In the genomic region with DNA sequence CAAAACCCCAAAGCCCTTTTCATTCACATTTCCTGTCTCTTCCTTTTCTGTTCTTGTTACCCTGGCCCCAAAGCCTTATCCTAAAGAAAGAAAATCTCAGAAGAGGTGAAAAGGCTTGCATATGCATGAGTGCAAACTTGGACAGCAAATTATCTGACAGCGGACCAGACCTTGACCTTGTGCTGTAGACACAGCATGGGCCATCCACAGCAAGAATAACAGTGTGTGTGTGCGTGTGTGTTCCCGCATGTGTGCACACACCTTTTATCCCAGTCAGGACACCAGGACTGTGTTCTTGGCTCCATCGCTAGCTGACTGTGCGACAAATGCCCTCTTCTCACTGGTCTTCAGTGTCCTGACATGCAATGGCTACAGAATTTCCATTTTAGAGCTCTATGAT, we compare ENCODE assay signal across 1 cellular context.
A peak's percentile ranks its signal among the peaks of the same experiment; 100 is the strongest.
TF ChIP-seq lines count a peak whose summit lies in the region.

No MANE protein-coding gene starts in this region.

TF ChIP-seq in HepG2, 621 proteins besides CTCF, POLR2A, EP300 and RAD21 (continued from another document and continues in another):
- TF ChIP-seq, protein P1, sequence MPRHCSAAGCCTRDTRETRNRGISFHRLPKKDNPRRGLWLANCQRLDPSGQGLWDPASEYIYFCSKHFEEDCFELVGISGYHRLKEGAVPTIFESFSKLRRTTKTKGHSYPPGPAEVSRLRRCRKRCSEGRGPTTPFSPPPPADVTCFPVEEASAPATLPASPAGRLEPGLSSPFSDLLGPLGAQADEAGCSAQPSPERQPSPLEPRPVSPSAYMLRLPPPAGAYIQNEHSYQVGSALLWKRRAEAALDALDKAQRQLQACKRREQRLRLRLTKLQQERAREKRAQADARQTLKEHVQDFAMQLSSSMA (CRISPR knock-in tag; IDR thresholded peaks at IDR 0.05), result no peak
- TF ChIP-seq, protein P2, sequence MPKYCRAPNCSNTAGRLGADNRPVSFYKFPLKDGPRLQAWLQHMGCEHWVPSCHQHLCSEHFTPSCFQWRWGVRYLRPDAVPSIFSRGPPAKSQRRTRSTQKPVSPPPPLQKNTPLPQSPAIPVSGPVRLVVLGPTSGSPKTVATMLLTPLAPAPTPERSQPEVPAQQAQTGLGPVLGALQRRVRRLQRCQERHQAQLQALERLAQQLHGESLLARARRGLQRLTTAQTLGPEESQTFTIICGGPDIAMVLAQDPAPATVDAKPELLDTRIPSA (CRISPR knock-in tag; IDR thresholded peaks at IDR 0.05; ENCODE audit: borderline replicate concordance), result no peak
- TF ChIP-seq SALL1 (CRISPR knock-in tag; IDR thresholded peaks at IDR 0.05) (0 out of 2 replicates have a peak, but pooled peaks have one; percentile 23), ZNF776 (CRISPR knock-in tag; IDR thresholded peaks at IDR 0.05) (no peak), ZNF20 (CRISPR knock-in tag; IDR thresholded peaks at IDR 0.05) (no peak), ZNF431 (CRISPR knock-in tag; IDR thresholded peaks at IDR 0.05; ENCODE audit: borderline replicate concordance, low read depth) (no peak), ZFP41 (CRISPR knock-in tag; IDR thresholded peaks at IDR 0.05; ENCODE audit: borderline replicate concordance) (no peak), ZSCAN20 (CRISPR knock-in tag; IDR thresholded peaks at IDR 0.05; ENCODE audit: borderline replicate concordance) (no peak), MXD4 (CRISPR knock-in tag; IDR thresholded peaks at IDR 0.05) (no peak), PRPF4 (IDR thresholded peaks at IDR 0.05; ENCODE audit: low read depth, low read length, poor library complexity, severe bottlenecking) (no peak), ZFP90 (CRISPR knock-in tag; IDR thresholded peaks at IDR 0.05; ENCODE audit: borderline replicate concordance) (no peak), ZNF260 (CRISPR knock-in tag; IDR thresholded peaks at IDR 0.05; ENCODE audit: borderline replicate concordance, low read depth) (no peak), HOXA3 (CRISPR knock-in tag; IDR thresholded peaks at IDR 0.05) (no peak), RELA (CRISPR knock-in tag; IDR thresholded peaks at IDR 0.05) (no peak), NCOR1 (IDR thresholded peaks at IDR 0.05; ENCODE audit: borderline replicate concordance, low read length) (peak; percentile 25; the same call in 1 of the 2 replicates), MYC (CRISPR knock-in tag; IDR thresholded peaks at IDR 0.05; ENCODE audit: borderline replicate concordance) (no peak), ZNF10 (CRISPR knock-in tag; IDR thresholded peaks at IDR 0.05; ENCODE audit: borderline replicate concordance, low read depth) (no peak), BCL6 (CRISPR knock-in tag; IDR thresholded peaks at IDR 0.05) (peak; percentile 38; the same call in 1 of the 2 replicates), ZNF747 (CRISPR knock-in tag; IDR thresholded peaks at IDR 0.05; ENCODE audit: borderline replicate concordance) (no peak), HNRNPL (IDR thresholded peaks at IDR 0.05; ENCODE audit: low read depth, low read length) (no peak), FOSL2 (CRISPR knock-in tag; IDR thresholded peaks at IDR 0.05) (no peak), IRX3 (CRISPR knock-in tag; IDR thresholded peaks at IDR 0.05; ENCODE audit: borderline replicate concordance, low read depth) (no peak), NR2F6 (IDR thresholded peaks at IDR 0.05) (no peak), NR2F6 (CRISPR knock-in tag; IDR thresholded peaks at IDR 0.05) (peak; percentile 35; the same call in 1 of the 2 replicates), PHF20 (CRISPR knock-in tag; IDR thresholded peaks at IDR 0.05) (no peak), ZFP62 (CRISPR knock-in tag; IDR thresholded peaks at IDR 0.05) (no peak), ZNF546 (CRISPR knock-in tag; conservative IDR thresholded peaks at IDR 0.05) (no peak), ZNF136 (CRISPR knock-in tag; IDR thresholded peaks at IDR 0.05; ENCODE audit: low read depth) (no peak), JARID2 (CRISPR knock-in tag; IDR thresholded peaks at IDR 0.05; ENCODE audit: insufficient replicate concordance) (no peak), ZMYM2 (CRISPR knock-in tag; IDR thresholded peaks at IDR 0.05) (no peak), ZNF615 (CRISPR knock-in tag; IDR thresholded peaks at IDR 0.05; ENCODE audit: borderline replicate concordance) (no peak), PCBP2 (optimal IDR thresholded peaks at IDR 0.05; ENCODE audit: low read depth, low read length, poor library complexity, severe bottlenecking) (no peak), SUZ12 (IDR thresholded peaks at IDR 0.05; ENCODE audit: low read depth, low read length) (no peak), HNRNPUL1 (IDR thresholded peaks at IDR 0.05; ENCODE audit: low read depth, low read length) (no peak), ZNF33B (CRISPR knock-in tag; IDR thresholded peaks at IDR 0.05) (no peak), SKI (IDR thresholded peaks at IDR 0.05; ENCODE audit: partially characterized antibody) (peak; percentile 76), HMG20B (CRISPR knock-in tag; conservative IDR thresholded peaks at IDR 0.05) (no peak)
- TF ChIP-seq, protein P3, sequence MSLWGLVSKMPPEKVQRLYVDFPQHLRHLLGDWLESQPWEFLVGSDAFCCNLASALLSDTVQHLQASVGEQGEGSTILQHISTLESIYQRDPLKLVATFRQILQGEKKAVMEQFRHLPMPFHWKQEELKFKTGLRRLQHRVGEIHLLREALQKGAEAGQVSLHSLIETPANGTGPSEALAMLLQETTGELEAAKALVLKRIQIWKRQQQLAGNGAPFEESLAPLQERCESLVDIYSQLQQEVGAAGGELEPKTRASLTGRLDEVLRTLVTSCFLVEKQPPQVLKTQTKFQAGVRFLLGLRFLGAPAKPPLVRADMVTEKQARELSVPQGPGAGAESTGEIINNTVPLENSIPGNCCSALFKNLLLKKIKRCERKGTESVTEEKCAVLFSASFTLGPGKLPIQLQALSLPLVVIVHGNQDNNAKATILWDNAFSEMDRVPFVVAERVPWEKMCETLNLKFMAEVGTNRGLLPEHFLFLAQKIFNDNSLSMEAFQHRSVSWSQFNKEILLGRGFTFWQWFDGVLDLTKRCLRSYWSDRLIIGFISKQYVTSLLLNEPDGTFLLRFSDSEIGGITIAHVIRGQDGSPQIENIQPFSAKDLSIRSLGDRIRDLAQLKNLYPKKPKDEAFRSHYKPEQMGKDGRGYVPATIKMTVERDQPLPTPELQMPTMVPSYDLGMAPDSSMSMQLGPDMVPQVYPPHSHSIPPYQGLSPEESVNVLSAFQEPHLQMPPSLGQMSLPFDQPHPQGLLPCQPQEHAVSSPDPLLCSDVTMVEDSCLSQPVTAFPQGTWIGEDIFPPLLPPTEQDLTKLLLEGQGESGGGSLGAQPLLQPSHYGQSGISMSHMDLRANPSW (CRISPR knock-in tag; IDR thresholded peaks at IDR 0.05; ENCODE audit: borderline replicate concordance), result no peak
- TF ChIP-seq, protein P4, sequence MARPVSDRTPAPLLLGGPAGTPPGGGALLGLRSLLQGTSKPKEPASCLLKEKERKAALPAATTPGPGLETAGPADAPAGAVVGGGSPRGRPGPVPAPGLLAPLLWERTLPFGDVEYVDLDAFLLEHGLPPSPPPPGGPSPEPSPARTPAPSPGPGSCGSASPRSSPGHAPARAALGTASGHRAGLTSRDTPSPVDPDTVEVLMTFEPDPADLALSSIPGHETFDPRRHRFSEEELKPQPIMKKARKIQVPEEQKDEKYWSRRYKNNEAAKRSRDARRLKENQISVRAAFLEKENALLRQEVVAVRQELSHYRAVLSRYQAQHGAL (CRISPR knock-in tag; IDR thresholded peaks at IDR 0.05; ENCODE audit: not compliant biosample characterization), result no peak
- TF ChIP-seq, protein P5, sequence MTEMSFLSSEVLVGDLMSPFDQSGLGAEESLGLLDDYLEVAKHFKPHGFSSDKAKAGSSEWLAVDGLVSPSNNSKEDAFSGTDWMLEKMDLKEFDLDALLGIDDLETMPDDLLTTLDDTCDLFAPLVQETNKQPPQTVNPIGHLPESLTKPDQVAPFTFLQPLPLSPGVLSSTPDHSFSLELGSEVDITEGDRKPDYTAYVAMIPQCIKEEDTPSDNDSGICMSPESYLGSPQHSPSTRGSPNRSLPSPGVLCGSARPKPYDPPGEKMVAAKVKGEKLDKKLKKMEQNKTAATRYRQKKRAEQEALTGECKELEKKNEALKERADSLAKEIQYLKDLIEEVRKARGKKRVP (CRISPR knock-in tag; IDR thresholded peaks at IDR 0.05), result no peak
- TF ChIP-seq, protein P6, sequence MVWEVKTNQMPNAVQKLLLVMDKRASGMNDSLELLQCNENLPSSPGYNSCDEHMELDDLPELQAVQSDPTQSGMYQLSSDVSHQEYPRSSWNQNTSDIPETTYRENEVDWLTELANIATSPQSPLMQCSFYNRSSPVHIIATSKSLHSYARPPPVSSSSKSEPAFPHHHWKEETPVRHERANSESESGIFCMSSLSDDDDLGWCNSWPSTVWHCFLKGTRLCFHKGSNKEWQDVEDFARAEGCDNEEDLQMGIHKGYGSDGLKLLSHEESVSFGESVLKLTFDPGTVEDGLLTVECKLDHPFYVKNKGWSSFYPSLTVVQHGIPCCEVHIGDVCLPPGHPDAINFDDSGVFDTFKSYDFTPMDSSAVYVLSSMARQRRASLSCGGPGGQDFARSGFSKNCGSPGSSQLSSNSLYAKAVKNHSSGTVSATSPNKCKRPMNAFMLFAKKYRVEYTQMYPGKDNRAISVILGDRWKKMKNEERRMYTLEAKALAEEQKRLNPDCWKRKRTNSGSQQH (CRISPR knock-in tag; IDR thresholded peaks at IDR 0.05; ENCODE audit: low read depth), result no peak
- TF ChIP-seq, protein P7, sequence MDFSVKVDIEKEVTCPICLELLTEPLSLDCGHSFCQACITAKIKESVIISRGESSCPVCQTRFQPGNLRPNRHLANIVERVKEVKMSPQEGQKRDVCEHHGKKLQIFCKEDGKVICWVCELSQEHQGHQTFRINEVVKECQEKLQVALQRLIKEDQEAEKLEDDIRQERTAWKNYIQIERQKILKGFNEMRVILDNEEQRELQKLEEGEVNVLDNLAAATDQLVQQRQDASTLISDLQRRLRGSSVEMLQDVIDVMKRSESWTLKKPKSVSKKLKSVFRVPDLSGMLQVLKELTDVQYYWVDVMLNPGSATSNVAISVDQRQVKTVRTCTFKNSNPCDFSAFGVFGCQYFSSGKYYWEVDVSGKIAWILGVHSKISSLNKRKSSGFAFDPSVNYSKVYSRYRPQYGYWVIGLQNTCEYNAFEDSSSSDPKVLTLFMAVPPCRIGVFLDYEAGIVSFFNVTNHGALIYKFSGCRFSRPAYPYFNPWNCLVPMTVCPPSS (IDR thresholded peaks at IDR 0.05), result no peak
- TF ChIP-seq, protein P8, sequence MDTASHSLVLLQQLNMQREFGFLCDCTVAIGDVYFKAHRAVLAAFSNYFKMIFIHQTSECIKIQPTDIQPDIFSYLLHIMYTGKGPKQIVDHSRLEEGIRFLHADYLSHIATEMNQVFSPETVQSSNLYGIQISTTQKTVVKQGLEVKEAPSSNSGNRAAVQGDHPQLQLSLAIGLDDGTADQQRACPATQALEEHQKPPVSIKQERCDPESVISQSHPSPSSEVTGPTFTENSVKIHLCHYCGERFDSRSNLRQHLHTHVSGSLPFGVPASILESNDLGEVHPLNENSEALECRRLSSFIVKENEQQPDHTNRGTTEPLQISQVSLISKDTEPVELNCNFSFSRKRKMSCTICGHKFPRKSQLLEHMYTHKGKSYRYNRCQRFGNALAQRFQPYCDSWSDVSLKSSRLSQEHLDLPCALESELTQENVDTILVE (CRISPR knock-in tag; IDR thresholded peaks at IDR 0.05), result no peak
- TF ChIP-seq, protein P9, sequence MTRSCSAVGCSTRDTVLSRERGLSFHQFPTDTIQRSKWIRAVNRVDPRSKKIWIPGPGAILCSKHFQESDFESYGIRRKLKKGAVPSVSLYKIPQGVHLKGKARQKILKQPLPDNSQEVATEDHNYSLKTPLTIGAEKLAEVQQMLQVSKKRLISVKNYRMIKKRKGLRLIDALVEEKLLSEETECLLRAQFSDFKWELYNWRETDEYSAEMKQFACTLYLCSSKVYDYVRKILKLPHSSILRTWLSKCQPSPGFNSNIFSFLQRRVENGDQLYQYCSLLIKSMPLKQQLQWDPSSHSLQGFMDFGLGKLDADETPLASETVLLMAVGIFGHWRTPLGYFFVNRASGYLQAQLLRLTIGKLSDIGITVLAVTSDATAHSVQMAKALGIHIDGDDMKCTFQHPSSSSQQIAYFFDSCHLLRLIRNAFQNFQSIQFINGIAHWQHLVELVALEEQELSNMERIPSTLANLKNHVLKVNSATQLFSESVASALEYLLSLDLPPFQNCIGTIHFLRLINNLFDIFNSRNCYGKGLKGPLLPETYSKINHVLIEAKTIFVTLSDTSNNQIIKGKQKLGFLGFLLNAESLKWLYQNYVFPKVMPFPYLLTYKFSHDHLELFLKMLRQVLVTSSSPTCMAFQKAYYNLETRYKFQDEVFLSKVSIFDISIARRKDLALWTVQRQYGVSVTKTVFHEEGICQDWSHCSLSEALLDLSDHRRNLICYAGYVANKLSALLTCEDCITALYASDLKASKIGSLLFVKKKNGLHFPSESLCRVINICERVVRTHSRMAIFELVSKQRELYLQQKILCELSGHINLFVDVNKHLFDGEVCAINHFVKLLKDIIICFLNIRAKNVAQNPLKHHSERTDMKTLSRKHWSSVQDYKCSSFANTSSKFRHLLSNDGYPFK (CRISPR knock-in tag; IDR thresholded peaks at IDR 0.05; ENCODE audit: borderline replicate concordance), result no peak
- TF ChIP-seq, protein P10, sequence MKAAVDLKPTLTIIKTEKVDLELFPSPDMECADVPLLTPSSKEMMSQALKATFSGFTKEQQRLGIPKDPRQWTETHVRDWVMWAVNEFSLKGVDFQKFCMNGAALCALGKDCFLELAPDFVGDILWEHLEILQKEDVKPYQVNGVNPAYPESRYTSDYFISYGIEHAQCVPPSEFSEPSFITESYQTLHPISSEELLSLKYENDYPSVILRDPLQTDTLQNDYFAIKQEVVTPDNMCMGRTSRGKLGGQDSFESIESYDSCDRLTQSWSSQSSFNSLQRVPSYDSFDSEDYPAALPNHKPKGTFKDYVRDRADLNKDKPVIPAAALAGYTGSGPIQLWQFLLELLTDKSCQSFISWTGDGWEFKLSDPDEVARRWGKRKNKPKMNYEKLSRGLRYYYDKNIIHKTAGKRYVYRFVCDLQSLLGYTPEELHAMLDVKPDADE (CRISPR knock-in tag; IDR thresholded peaks at IDR 0.05), result no peak
- TF ChIP-seq, protein P11, sequence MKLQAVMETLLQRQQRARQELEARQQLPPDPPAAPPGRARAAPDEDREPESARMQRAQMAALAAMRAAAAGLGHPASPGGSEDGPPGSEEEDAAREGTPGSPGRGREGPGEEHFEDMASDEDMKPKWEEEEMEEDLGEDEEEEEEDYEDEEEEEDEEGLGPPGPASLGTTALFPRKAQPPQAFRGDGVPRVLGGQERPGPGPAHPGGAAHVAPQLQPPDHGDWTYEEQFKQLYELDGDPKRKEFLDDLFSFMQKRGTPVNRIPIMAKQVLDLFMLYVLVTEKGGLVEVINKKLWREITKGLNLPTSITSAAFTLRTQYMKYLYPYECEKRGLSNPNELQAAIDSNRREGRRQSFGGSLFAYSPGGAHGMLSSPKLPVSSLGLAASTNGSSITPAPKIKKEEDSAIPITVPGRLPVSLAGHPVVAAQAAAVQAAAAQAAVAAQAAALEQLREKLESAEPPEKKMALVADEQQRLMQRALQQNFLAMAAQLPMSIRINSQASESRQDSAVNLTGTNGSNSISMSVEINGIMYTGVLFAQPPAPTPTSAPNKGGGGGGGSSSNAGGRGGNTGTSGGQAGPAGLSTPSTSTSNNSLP (IDR thresholded peaks at IDR 0.05; ENCODE audit: low read depth, low read length), result no peak
- TF ChIP-seq, protein P12, sequence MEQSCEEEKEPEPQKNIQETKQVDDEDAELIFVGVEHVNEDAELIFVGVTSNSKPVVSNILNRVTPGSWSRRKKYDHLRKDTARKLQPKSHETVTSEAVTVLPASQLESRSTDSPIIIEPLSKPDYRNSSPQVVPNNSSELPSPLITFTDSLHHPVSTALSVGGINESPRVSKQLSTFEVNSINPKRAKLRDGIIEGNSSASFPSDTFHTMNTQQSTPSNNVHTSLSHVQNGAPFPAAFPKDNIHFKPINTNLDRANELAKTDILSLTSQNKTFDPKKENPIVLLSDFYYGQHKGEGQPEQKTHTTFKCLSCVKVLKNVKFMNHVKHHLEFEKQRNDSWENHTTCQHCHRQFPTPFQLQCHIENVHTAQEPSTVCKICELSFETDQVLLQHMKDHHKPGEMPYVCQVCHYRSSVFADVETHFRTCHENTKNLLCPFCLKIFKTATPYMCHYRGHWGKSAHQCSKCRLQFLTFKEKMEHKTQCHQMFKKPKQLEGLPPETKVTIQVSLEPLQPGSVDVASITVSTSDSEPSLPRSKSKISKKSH (CRISPR knock-in tag; IDR thresholded peaks at IDR 0.05; ENCODE audit: borderline replicate concordance), result no peak
